1 cellular context compared by ENCODE assay signal in genomic region chr3:152317956-152318355, GRCh38.
A peak's percentile ranks its signal among the peaks of the same experiment; 100 is the strongest.
TF ChIP-seq lines count a peak whose summit lies in the region.

No MANE protein-coding gene starts in this region.

TF ChIP-seq in endothelial cell of umbilical vein, 7 proteins besides CTCF, POLR2A, EP300 and RAD21:
- TF ChIP-seq EZH2 (IDR thresholded peaks at IDR 0.05; ENCODE audit: borderline replicate concordance, low read depth, low read length, severe bottlenecking): no peak
- no peak for TF ChIP-seq GATA2 (IDR thresholded peaks at IDR 0.05; ENCODE audit: insufficient read depth, insufficient read length, low read depth, low read length)
- TF ChIP-seq MYC (IDR thresholded peaks at IDR 0.05; ENCODE audit: low read depth, low read length): no peak
- TF ChIP-seq POLR2AphosphoS5 (IDR thresholded peaks at IDR 0.05; ENCODE audit: insufficient read depth, low read depth, low read length): peak; percentile 65
- peak; percentile 80 for TF ChIP-seq JUN (IDR thresholded peaks at IDR 0.05; ENCODE audit: borderline replicate concordance, insufficient read depth, insufficient read length, low read depth)
- no peak for TF ChIP-seq MAX (IDR thresholded peaks at IDR 0.05; ENCODE audit: insufficient read depth, insufficient read length)
- peak; percentile 78 for TF ChIP-seq FOS (IDR thresholded peaks at IDR 0.05; ENCODE audit: borderline replicate concordance, insufficient read depth, low read length)
